28 cellular contexts compared by ENCODE assay signal in the genomic region with DNA sequence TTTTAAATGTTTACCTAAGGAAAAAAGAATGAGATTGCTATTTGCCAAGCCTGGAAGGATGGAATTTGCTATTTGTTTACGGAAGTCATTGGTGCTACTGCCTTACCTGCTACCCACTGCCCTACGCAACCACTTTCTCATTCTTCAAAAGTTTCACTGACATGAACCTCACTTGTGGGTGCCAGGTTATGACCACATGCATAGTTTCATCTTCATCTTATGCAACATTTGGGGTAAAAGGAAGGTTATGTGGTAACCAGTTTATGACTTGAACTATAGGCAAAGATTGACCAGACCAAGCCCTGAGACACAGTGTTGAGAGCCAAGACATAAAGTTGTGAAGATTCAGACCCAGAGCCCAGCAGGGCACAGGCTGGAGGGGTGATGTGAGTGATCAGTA.
DNase-seq lines count a peak whose midpoint lies in the region; ATAC-seq and TF ChIP-seq lines count a peak whose summit lies in the region.
"Had no signal": no experiment of that assay in that cellular context is flagged by ENCODE, and none has a peak within 500 bp of the region (broad histone marks: within the 10 kb centered on the region; RNA-seq: fewer than 3 reads in every experiment).

No MANE protein-coding gene starts in this region.

- peak overlapping the region; percentile 56 for H3K27ac Mint-ChIP-seq in osteocyte (ENCODE audit: unreplicated experiment)
- H3K27ac Mint-ChIP-seq: activated naive CD8-positive, alpha-beta T cell treated with anti-CD3 and anti-CD28 coated beads for 36 hours; brain; CD4-positive, alpha-beta memory T cell; mesothelial cell of epicardium had no signal

- DNase-seq in H4 (ENCODE audit: low spot score) (peak; percentile 11), NCI-H226 (peak; percentile 83), choroid plexus epithelial cell (ENCODE audit: low read depth) (peak; percentile 75), osteocyte (ENCODE audit: extremely low spot score, unreplicated experiment) (no peak), T-helper 9 cell (no peak), posterior cingulate gyrus (no peak)
- DNase-seq: activated CD4-positive, alpha-beta T cell treated with anti-CD3 and anti-CD28 coated beads, Interleukin-2, amount 50 U/mL, for 48 hours; activated CD4-positive, CD25-positive, alpha-beta regulatory T cell; activated naive CD8-positive, alpha-beta T cell treated with anti-CD3 and anti-CD28 coated beads for 36 hours; CD4-positive, alpha-beta memory T cell; cortex of kidney; DMS153; GDM1; Kasumi-1; left colon; NCI-H1417; NCI-H2107; NK-92 treated with Interleukin-12 subunit alpha and Interleukin-12 subunit beta, amount 100 ng/mL, for 24 hours; SK-N-SH; stimulated activated naive CD4-positive, alpha-beta T cell; thyroid gland had no signal

- H3K36me3 Mint-ChIP-seq in osteocyte (ENCODE audit: unreplicated experiment), result no peaks in the 10 kb centered on the region
- H3K36me3 Mint-ChIP-seq: activated naive CD8-positive, alpha-beta T cell treated with anti-CD3 and anti-CD28 coated beads for 36 hours; brain; CD4-positive, alpha-beta memory T cell; mesothelial cell of epicardium had no signal

- H3K27me3 Mint-ChIP-seq in osteocyte (ENCODE audit: unreplicated experiment), result no peaks in the 10 kb centered on the region
- H3K27me3 Mint-ChIP-seq: activated naive CD8-positive, alpha-beta T cell treated with anti-CD3 and anti-CD28 coated beads for 36 hours had no signal

- H3K4me1 Mint-ChIP-seq in osteocyte (ENCODE audit: unreplicated experiment), result peaks cover 54% of the 10 kb centered on the region
- H3K4me1 Mint-ChIP-seq: activated naive CD8-positive, alpha-beta T cell treated with anti-CD3 and anti-CD28 coated beads for 36 hours had no signal

- no peak overlapping the region for H3K4me3 Mint-ChIP-seq in osteocyte (ENCODE audit: unreplicated experiment)
- H3K4me3 Mint-ChIP-seq: activated naive CD8-positive, alpha-beta T cell treated with anti-CD3 and anti-CD28 coated beads for 36 hours; brain; CD4-positive, alpha-beta memory T cell; mesothelial cell of epicardium; nephron had no signal

- TF ChIP-seq CTCF in choroid plexus epithelial cell (conservative IDR thresholded peaks at IDR 0.05; ENCODE audit: low read depth, low read length) (no peak), osteocyte (IDR thresholded peaks at IDR 0.05) (no peak)

- H3K9me3 Mint-ChIP-seq in osteocyte (ENCODE audit: unreplicated experiment), result no peaks in the 10 kb centered on the region
- H3K9me3 Mint-ChIP-seq: activated naive CD8-positive, alpha-beta T cell treated with anti-CD3 and anti-CD28 coated beads for 36 hours; CD4-positive, alpha-beta memory T cell; mesothelial cell of epicardium; nephron had no signal

- intact Hi-C loops in posterior cingulate gyrus (cut with DNase I), result no loop called here

- no peak overlapping the region for H3K4me3 ChIP-seq in choroid plexus epithelial cell (ENCODE audit: low read depth, low read length)
- H3K4me3 ChIP-seq: prostate gland, smooth muscle cell, thyroid gland had no signal

- no peak for ATAC-seq in GM18861 (IDR thresholded peaks at IDR 0.05; ENCODE audit: unreplicated experiment)
- no peak for ATAC-seq in HG03196 (IDR thresholded peaks at IDR 0.05; ENCODE audit: unreplicated experiment)
- ATAC-seq: left colon had no signal

Comparison
In these comparisons a context has a peak if more than half of its experiments do, and no peak if none do; other contexts are left out.
1. DNase-seq: peak in H4 (single experiment), NCI-H226 (single experiment) and choroid plexus epithelial cell (single experiment); none in osteocyte (single experiment), T-helper 9 cell (single experiment) and posterior cingulate gyrus (0 of 10).